Comparison of ENCODE assay signal across 8 cellular contexts in the genomic region with DNA sequence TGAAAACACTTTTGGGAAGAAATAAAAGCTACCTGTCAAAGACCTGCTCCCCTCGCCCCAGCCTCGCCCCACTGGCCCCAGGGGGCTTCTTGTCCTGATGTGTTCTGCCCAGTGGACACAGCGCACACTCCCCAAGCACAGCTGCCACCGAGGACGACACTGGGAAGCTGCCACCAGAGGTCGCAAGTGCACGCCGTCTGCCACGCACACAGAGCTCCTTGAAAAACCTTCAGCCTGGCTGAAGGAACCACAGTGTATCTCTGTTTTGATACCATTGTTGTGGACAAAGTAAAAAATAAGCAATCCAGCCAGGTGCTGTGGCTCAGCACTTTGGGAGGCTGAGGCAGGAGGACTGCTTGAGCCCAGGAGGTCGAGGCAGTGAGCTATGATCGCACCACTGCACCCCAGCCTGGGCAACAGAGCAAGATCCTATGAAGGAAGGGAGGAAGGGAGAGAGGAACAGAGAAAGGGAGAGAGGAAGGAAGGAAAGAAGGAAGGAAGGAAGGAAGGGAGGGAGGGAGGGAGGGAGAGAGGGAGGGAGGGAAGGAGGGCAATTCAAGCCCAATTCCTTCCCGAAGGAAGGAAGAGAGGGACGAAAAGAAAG. TPM values are rescaled to one million over a fixed set of nuclear protein-coding genes. Genes with fewer than 3 reads are reported as not detected.
A peak's percentile ranks its signal among the peaks of the same experiment; 100 is the strongest.
DNase-seq lines count a peak whose midpoint lies in the region; ATAC-seq, FAIRE-seq and TF ChIP-seq lines count a peak whose summit lies in the region.

No MANE protein-coding gene starts in this region.

- POLR2A ChIA-PET in GM10248 (lab: Yijun Ruan, JAX): no interaction called here

- DNase-seq in GM10248 (ENCODE audit: extremely low spot score) (peak; percentile 75), MG63 (peak; percentile 59), SHP77 (lab: John Stamatoyannopoulos, UW) (peak; percentile 61 to 69), frontal cortex (ENCODE audit: low spot score in 2 of 2) (peak; percentile 56 to 74), pons (ENCODE audit: low spot score) (peak; percentile 68), urothelium cell line (ENCODE audit: low spot score) (peak; percentile 79)
- peak in 3 of 4 experiments; percentile 23 to 47 (median 33) for DNase-seq in activated naive CD4-positive, alpha-beta T cell (lab: John Stamatoyannopoulos, UW)

- ATAC-seq in HG02610 (IDR thresholded peaks at IDR 0.05; ENCODE audit: unreplicated experiment): no peak

- peak; percentile 93 for TF ChIP-seq CTCF in GM10248 (IDR thresholded peaks at IDR 0.05; ENCODE audit: control extremely low read depth, extremely low read depth, low read depth, missing control alignments)

- H3K27me3 ChIP-seq in MG63: no peaks in the 10 kb centered on the region

- H3K9me3 ChIP-seq in MG63: no peaks in the 10 kb centered on the region

- H3K4me3 ChIP-seq in MG63: no peak overlapping the region

- no peak for FAIRE-seq in frontal cortex (lab: Jason Lieb, UNC)
- no peak for FAIRE-seq in urothelium cell line (lab: Jason Lieb, UNC)

- CTCF ChIA-PET in GM10248 (lab: Yijun Ruan, JAX): interaction anchor here (0.6 to 5.4 kb wide), 27 partner anchors 9 to 712 kb away, joined by 3 to 65 read pairs (median 3); partner anchors contain the start of gene CEBPG

- H3K36me3 ChIP-seq in MG63: no peaks in the 10 kb centered on the region

RNA-seq across cellular contexts. Expression of gene CEBPG, which starts 57.3 kb away (rescaled TPM):
- 21.2 and 42.1 TPM in 2 replicates for total RNA-seq in MG63 (2014; rRNA removed; shearing (Covaris generic); ENCODE audit: low replicate concordance)
- 54.6 TPM for total RNA-seq in frontal cortex
